Comparison of ENCODE assay signal across 8 cellular contexts in the genomic region with DNA sequence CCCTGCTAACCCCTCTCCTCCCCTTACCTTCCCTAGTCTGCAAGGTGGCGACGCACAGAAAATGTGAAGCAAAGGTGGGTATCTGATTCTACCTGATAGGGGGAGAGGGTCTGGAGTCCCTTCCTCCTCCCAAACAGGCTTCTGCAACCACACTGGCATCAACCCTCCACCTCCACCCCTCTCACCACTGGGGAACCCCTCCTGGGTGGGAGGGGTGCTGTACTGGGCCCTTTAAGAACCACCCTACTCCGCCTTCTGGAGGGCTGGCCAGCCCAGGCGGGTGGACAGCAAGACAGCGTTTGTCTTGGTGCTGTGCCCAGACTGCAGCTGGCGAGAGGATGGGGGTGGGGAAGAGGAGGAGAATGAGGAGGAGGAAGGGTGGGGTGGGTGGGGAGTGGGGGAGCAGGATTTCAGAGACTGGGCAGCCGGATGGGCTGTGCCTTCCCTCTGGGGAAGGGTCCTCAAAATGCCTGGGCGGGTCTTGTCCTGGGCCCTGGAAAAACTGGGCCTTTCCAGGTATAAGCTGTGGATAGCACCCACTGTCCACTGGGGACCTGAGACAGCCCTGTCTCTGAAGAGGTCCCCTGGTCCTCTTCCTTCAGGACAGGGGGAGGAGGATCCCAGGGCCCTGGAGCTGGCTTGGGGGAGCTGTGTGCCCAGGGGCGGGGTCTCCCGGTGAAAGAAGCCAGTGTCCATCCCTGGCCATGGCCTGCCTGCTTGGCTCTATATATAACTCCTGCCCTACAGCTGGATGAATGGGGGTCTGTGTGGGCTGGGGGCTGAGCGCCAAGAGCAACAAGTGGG. TPM values are rescaled to one million over a fixed set of nuclear protein-coding genes. Genes with fewer than 3 reads are reported as not detected.
DNase-seq lines count a peak whose midpoint lies in the region; ATAC-seq and TF ChIP-seq lines count a peak whose summit lies in the region.

No MANE protein-coding gene starts in this region.

- H3K36me3 Mint-ChIP-seq in chondrocyte (ENCODE audit: low read depth), result peaks cover 15% of the 10 kb centered on the region

- TF ChIP-seq POLR2A in right lobe of liver (IDR thresholded peaks at IDR 0.05), result no peak
- TF ChIP-seq POLR2A in tibial nerve (IDR thresholded peaks at IDR 0.05), result peak; percentile 24 to 54

- DNase-seq in DMS153 (lab: John Stamatoyannopoulos, UW) (peak; percentile 16), DMS153 treated with DMSO at 0.1 percent for 48 hours (lab: John Stamatoyannopoulos, UW; ENCODE audit: unreplicated experiment) (no peak), chondrocyte (ENCODE audit: low spot score) (no peak), right lobe of liver (peak; percentile 90 to 97 (median 95)), tibial nerve (ENCODE audit: low spot score in 2 of 2) (peak; percentile 91 to 94), HAP-1 (ENCODE audit: low spot score in 2 of 2) (no peak), Kasumi-1 (lab: John Stamatoyannopoulos, UW) (no peak)

- intact Hi-C loops in right lobe of liver (cut with DNase I), result no loop called here

- H3K4me3 Mint-ChIP-seq in chondrocyte (ENCODE audit: unreplicated experiment), result peak overlapping the region; percentile 88

- TF ChIP-seq CTCF in chondrocyte (IDR thresholded peaks at IDR 0.05), result no peak
- no peak for TF ChIP-seq CTCF in right lobe of liver (IDR thresholded peaks at IDR 0.05)
- TF ChIP-seq CTCF in tibial nerve (IDR thresholded peaks at IDR 0.05), result no peak

- H3K27me3 ChIP-seq in right lobe of liver, result no peaks in the 10 kb centered on the region
- H3K27me3 ChIP-seq in tibial nerve, result no peaks in the 10 kb centered on the region
- no peaks in the 10 kb centered on the region for H3K27me3 ChIP-seq in HAP-1 (ENCODE audit: low read depth)

- peaks cover 88% of the 10 kb centered on the region for H3K4me1 Mint-ChIP-seq in chondrocyte (ENCODE audit: low read depth)

- peak in 1 of 2 donors; percentile 93 for TF ChIP-seq EP300 in tibial nerve (IDR thresholded peaks at IDR 0.05)

- H3K4me1 ChIP-seq in right lobe of liver (peaks cover 0 to 42% (median 20%) of the 10 kb centered on the region in 4 donors), tibial nerve (peaks cover 4 to 93% (median 57%) of the 10 kb centered on the region in 4 donors), HAP-1 (peaks cover 21% of the 10 kb centered on the region)

- no peaks in the 10 kb centered on the region for H3K9me3 Mint-ChIP-seq in chondrocyte (ENCODE audit: low read depth)

- peak overlapping the region; percentile 99 for H3K27ac Mint-ChIP-seq in chondrocyte (ENCODE audit: unreplicated experiment)

- H3K9me3 ChIP-seq in right lobe of liver, result no peaks in the 10 kb centered on the region
- H3K9me3 ChIP-seq in tibial nerve, result no peaks in the 10 kb centered on the region
- no peaks in the 10 kb centered on the region for H3K9me3 ChIP-seq in HAP-1

- WGBS in right lobe of liver (ENCODE audit: insufficient coverage, low coverage, low lambda C conversion rate, missing lambda C conversion rate), result 29% methylated on average over 4 of the region's 11 CpGs
- 26 to 28% methylated on average over 8 to 11 of the region's 11 CpGs for WGBS in tibial nerve, 2 donors

- in situ Hi-C loops in HAP-1 (cut with MboI; ENCODE audit: low sequenced_read_pairs), result no loop called here

- H3K36me3 ChIP-seq in right lobe of liver (peaks cover 0 to 27% (median 10%) of the 10 kb centered on the region in 4 donors), tibial nerve (peaks cover 0 to 37% (median 7%) of the 10 kb centered on the region in 3 donors), HAP-1 (replicated peaks) (no peaks in the 10 kb centered on the region)

- no peaks in the 10 kb centered on the region for H3K27me3 Mint-ChIP-seq in chondrocyte (ENCODE audit: low read depth)

- ATAC-seq in right lobe of liver, result peak; percentile 24 to 40 (median 34)
- no peak for ATAC-seq in GM18867 (IDR thresholded peaks at IDR 0.05; ENCODE audit: unreplicated experiment)

- H3K27ac ChIP-seq in right lobe of liver (peak overlapping the region; percentile 95 to 98 (median 97)), tibial nerve (peak overlapping the region; percentile 94 to 100 (median 97))

- peak overlapping the region; percentile 74 to 87 (median 76) for H3K4me3 ChIP-seq in right lobe of liver
- peak overlapping the region; percentile 54 to 89 (median 70) for H3K4me3 ChIP-seq in tibial nerve
- H3K4me3 ChIP-seq in HAP-1, result no peak overlapping the region

RNA-seq across cellular contexts. Expression of a gene that starts 2.8 kb away (rescaled TPM):
- total RNA-seq in chondrocyte (104 to 107 TPM (median 105 TPM) in 3 replicates), right lobe of liver (100 to 1,000 TPM in 3 of 6 experiments, 10 to 100 TPM in 3; 50.5 to 139 (median 86.9) TPM), tibial nerve (100 to 1,000 TPM; 411 to 653 (median 546) TPM)

RNA-seq across cellular contexts. Expression of a gene that starts 26.6 kb away (rescaled TPM):
- total RNA-seq in chondrocyte (37.1 to 40.2 TPM (median 38.5 TPM) in 3 replicates), right lobe of liver (10 to 100 TPM; 12.3 to 18.2 (median 14.4) TPM), tibial nerve (10 to 100 TPM; 51.8 to 57.0 (median 54.3) TPM)

RNA-seq across cellular contexts. Expression of a gene that starts 44.8 kb away (rescaled TPM):
- total RNA-seq in chondrocyte (7.0 to 10.0 TPM (median 8.9 TPM) in 3 replicates), right lobe of liver (10 to 100 TPM in 2 of 6 experiments, 1 to 10 TPM in 4; 1.7 to 25.4 (median 4.9) TPM), tibial nerve (1,000 to 10,000 TPM; 1,043 to 8,473 (median 5,787) TPM)

RNA-seq across cellular contexts. Expression of a gene that starts 46.4 kb away (rescaled TPM):
- 270 to 336 TPM (median 323 TPM) in 3 replicates for total RNA-seq in chondrocyte
- total RNA-seq in right lobe of liver, result 100 to 1,000 TPM; 143 to 270 (median 180) TPM
- total RNA-seq in tibial nerve, result 100 to 1,000 TPM; 297 to 484 (median 401) TPM

RNA-seq across cellular contexts. Expression of a gene that starts 50.7 kb away (rescaled TPM):
- total RNA-seq in chondrocyte (not detected in 3 replicates), right lobe of liver (1 to 10 TPM in 3 of 6 experiments, under 1 TPM in 3; 0.62 to 3.4 (median 0.99) TPM), tibial nerve (1 to 10 TPM in 1 of 4 donors, under 1 TPM in 3; 0.30 to 2.9 (median 0.72) TPM)

Comparison
In these comparisons a context has a peak if more than half of its experiments do, and no peak if none do; other contexts are left out.
1. DNase-seq: peak in DMS153 (single experiment), right lobe of liver (3 of 3) and tibial nerve (2 of 2); none in DMS153 treated with DMSO at 0.1 percent for 48 hours (single experiment), chondrocyte (single experiment), HAP-1 (0 of 2) and Kasumi-1 (0 of 2).
2. RNA of a gene that starts 44.8 kb away (total RNA-seq): 1,043 to 8,473 TPM in tibial nerve; 7.0 to 10.0 TPM in chondrocyte and 1.7 to 25.4 TPM in right lobe of liver; every median in the first group is over 10 times any median in the second.